Comparison of ENCODE assay signal across 16 cellular contexts in genomic region chr12:81245458-81245857, GRCh38.
DNase-seq lines count a peak whose midpoint lies in the region; ATAC-seq and TF ChIP-seq lines count a peak whose summit lies in the region.
"Had no signal": no experiment of that assay in that cellular context is flagged by ENCODE, and none has a peak within 500 bp of the region (broad histone marks: within the 10 kb centered on the region; RNA-seq: fewer than 3 reads in every experiment).

No MANE protein-coding gene starts in this region.

- H3K4me3 ChIP-seq in LNCaP clone FGC (ENCODE audit: low read depth, low read length) (no peak overlapping the region), mesodermal cell (ENCODE audit: extremely low read depth, insufficient read depth, low read length, poor library complexity, severe bottlenecking) (no peak overlapping the region), testis (no peak overlapping the region), WERI-Rb-1 (ENCODE audit: low read depth, low read length) (no peak overlapping the region)
- H3K4me3 ChIP-seq: esophagus squamous epithelium, HAP-1 had no signal

- H3K4me3 Mint-ChIP-seq in brain: no peak overlapping the region
- H3K4me3 Mint-ChIP-seq: activated T-helper 17 cell treated with anti-CD3 and anti-CD28 coated beads, Interleukin-2, amount 50 U/mL, for 72 hours; naive thymus-derived CD8-positive, alpha-beta T cell had no signal

- intact Hi-C loops in testis (cut with DNase I; ENCODE audit: low total_unique reads): no loop called here

- peaks cover 10% of the 10 kb centered on the region for H3K36me3 Mint-ChIP-seq in brain
- H3K36me3 Mint-ChIP-seq: naive thymus-derived CD8-positive, alpha-beta T cell had no signal

- no peaks in the 10 kb centered on the region for H3K36me3 ChIP-seq in mesodermal cell (ENCODE audit: control insufficient read depth, insufficient read depth, low read length)
- H3K36me3 ChIP-seq in testis (ENCODE audit: low read depth, missing control alignments): no peaks in the 10 kb centered on the region
- no peaks in the 10 kb centered on the region for H3K36me3 ChIP-seq in WERI-Rb-1
- H3K36me3 ChIP-seq: esophagus squamous epithelium, HAP-1 had no signal

- H3K27me3 ChIP-seq in testis (no peaks in the 10 kb centered on the region), WERI-Rb-1 (ENCODE audit: insufficient read depth, low read depth, severe bottlenecking) (no peaks in the 10 kb centered on the region)
- H3K27me3 ChIP-seq: esophagus squamous epithelium had no signal

- ATAC-seq in HG02588 (IDR thresholded peaks at IDR 0.05; ENCODE audit: unreplicated experiment): no peak
- ATAC-seq: activated T-helper 17 cell treated with anti-CD3 and anti-CD28 coated beads, Interleukin-2, amount 50 U/mL, for 72 hours; naive thymus-derived CD8-positive, alpha-beta T cell had no signal

- TF ChIP-seq CTCF in LNCaP clone FGC (IDR thresholded peaks at IDR 0.05; ENCODE audit: control insufficient read depth, extremely low read depth, insufficient read depth) (no peak), brain (conservative IDR thresholded peaks at IDR 0.05) (no peak), testis (IDR thresholded peaks at IDR 0.05) (no peak), WERI-Rb-1 (IDR thresholded peaks at IDR 0.05; ENCODE audit: low read depth, low read length) (no peak)

- H3K9me3 Mint-ChIP-seq in brain: peaks cover 7 to 18% (median 10%) of the 10 kb centered on the region in 5 experiments

- DNase-seq in LNCaP clone FGC (ENCODE audit: low read depth): peak; percentile 75
- no peak for DNase-seq in testis
- DNase-seq in WERI-Rb-1: no peak
- DNase-seq in GF-D8 (lab: John Stamatoyannopoulos, UW): no peak
- DNase-seq: dermis blood vessel endothelial cell; esophagus squamous epithelium; IMR-90; naive thymus-derived CD8-positive, alpha-beta T cell; NCI-H1048; NCI-H226; stimulated activated naive CD4-positive, alpha-beta T cell treated with Interleukin-2 at 50 U/mL for 16 hours had no signal

- peak overlapping the region in 4 of 5 experiments; percentile 57 to 92 (median 86) for H3K27ac Mint-ChIP-seq in brain
- H3K27ac Mint-ChIP-seq: activated T-helper 17 cell treated with anti-CD3 and anti-CD28 coated beads, Interleukin-2, amount 50 U/mL, for 72 hours; naive thymus-derived CD8-positive, alpha-beta T cell had no signal

- H3K9me3 ChIP-seq in mesodermal cell (ENCODE audit: control insufficient read depth, low read length) (no peaks in the 10 kb centered on the region), testis (no peaks in the 10 kb centered on the region), WERI-Rb-1 (ENCODE audit: severe bottlenecking) (peaks cover 2% of the 10 kb centered on the region)
- H3K9me3 ChIP-seq: esophagus squamous epithelium, HAP-1 had no signal

- peak overlapping the region; percentile 55 for H3K27ac ChIP-seq in mesodermal cell (ENCODE audit: low read depth, low read length, severe bottlenecking)
- H3K27ac ChIP-seq in testis: peak overlapping the region; percentile 63 to 75
- no peak overlapping the region for H3K27ac ChIP-seq in WERI-Rb-1
- H3K27ac ChIP-seq: esophagus squamous epithelium had no signal

- H3K4me1 Mint-ChIP-seq in brain: peaks cover 12% of the 10 kb centered on the region
- H3K4me1 Mint-ChIP-seq: activated T-helper 17 cell treated with anti-CD3 and anti-CD28 coated beads, Interleukin-2, amount 50 U/mL, for 72 hours; naive thymus-derived CD8-positive, alpha-beta T cell had no signal

- no peak for TF ChIP-seq POLR2A in testis (IDR thresholded peaks at IDR 0.05)

- 80% methylated on average over 1 of the region's 2 CpGs; no CpG with 5 or more reads in 1 of the 2 experiments for WGBS in mesodermal cell (ENCODE audit: insufficient coverage in 2 of 2), 2 experiments
- WGBS in testis, 2 donors: 34 to 54% methylated on average over 2 of the region's 2 CpGs

- no peaks in the 10 kb centered on the region for H3K27me3 Mint-ChIP-seq in brain
- H3K27me3 Mint-ChIP-seq: activated T-helper 17 cell treated with anti-CD3 and anti-CD28 coated beads, Interleukin-2, amount 50 U/mL, for 72 hours; naive thymus-derived CD8-positive, alpha-beta T cell had no signal

- H3K4me1 ChIP-seq in mesodermal cell (ENCODE audit: control insufficient read depth, insufficient read depth, low read length, poor library complexity, severe bottlenecking) (peaks cover 10% of the 10 kb centered on the region), testis (no peaks in the 10 kb centered on the region)
- H3K4me1 ChIP-seq: esophagus squamous epithelium, HAP-1 had no signal
